20 cellular contexts compared by ENCODE assay signal in genomic region chr15:41689083-41689482, GRCh38.
"Had no signal": no experiment of that assay in that cellular context is flagged by ENCODE, and none has a peak within 500 bp of the region (broad histone marks: within the 10 kb centered on the region; RNA-seq: fewer than 3 reads in every experiment).

No MANE protein-coding gene starts in this region.

- ATAC-seq: foreskin keratinocyte had no signal

- H3K4me1 ChIP-seq: foreskin keratinocyte had no signal

- H3K27me3 ChIP-seq: cardiac muscle cell, dorsolateral prefrontal cortex, foreskin keratinocyte, sigmoid colon had no signal

- H3K27me3 Mint-ChIP-seq: activated B cell treated with CpG ODN at 0.5 μM for 24 hours; activated CD4-positive, alpha-beta memory T cell treated with anti-CD3 and anti-CD28 coated beads for 36 hours; activated naive CD8-positive, alpha-beta T cell had no signal

- DNase-seq: activated B cell treated with CpG ODN at 0.5 μM for 24 hours; activated CD4-positive, alpha-beta memory T cell treated with anti-CD3 and anti-CD28 coated beads for 36 hours; activated CD4-positive, alpha-beta T cell treated with anti-CD3 and anti-CD28 coated beads for 4 hours; activated effector memory CD4-positive, alpha-beta T cell treated with Interleukin-2 at 50 U/mL for 16 hours; activated T-cell treated with anti-CD3 and anti-CD28 coated beads for 4 hours; amygdala; dorsolateral prefrontal cortex; foreskin keratinocyte; glutamatergic neuron; hypothalamus; islet precursor cell; midbrain; posterior cingulate gyrus; sigmoid colon; stimulated activated CD4-positive, alpha-beta T cell treated with anti-CD3 and anti-CD28 coated beads, Interleukin-4, amount 100 ng/mL, for 24 hours; stimulated activated naive CD4-positive, alpha-beta T cell had no signal

- H3K36me3 ChIP-seq: cardiac muscle cell, sigmoid colon had no signal

- H3K4me3 ChIP-seq: cardiac muscle cell, dorsolateral prefrontal cortex, lung, sigmoid colon had no signal

- H3K9me3 ChIP-seq: sigmoid colon had no signal

- H3K4me3 Mint-ChIP-seq: activated B cell treated with CpG ODN at 0.5 μM for 24 hours; activated CD4-positive, alpha-beta memory T cell treated with anti-CD3 and anti-CD28 coated beads for 36 hours; activated naive CD8-positive, alpha-beta T cell; nephron had no signal

- H3K27ac Mint-ChIP-seq: activated B cell treated with CpG ODN at 0.5 μM for 24 hours; activated CD4-positive, alpha-beta memory T cell treated with anti-CD3 and anti-CD28 coated beads for 36 hours; activated naive CD8-positive, alpha-beta T cell; nephron had no signal

- H3K27ac ChIP-seq: cardiac muscle cell, foreskin keratinocyte, sigmoid colon had no signal

- H3K36me3 Mint-ChIP-seq: activated naive CD8-positive, alpha-beta T cell had no signal

- H3K9me3 Mint-ChIP-seq: activated B cell treated with CpG ODN at 0.5 μM for 24 hours; activated CD4-positive, alpha-beta memory T cell treated with anti-CD3 and anti-CD28 coated beads for 36 hours; nephron had no signal
